ENCODE assay signal across 28 cellular contexts in the genomic region with DNA sequence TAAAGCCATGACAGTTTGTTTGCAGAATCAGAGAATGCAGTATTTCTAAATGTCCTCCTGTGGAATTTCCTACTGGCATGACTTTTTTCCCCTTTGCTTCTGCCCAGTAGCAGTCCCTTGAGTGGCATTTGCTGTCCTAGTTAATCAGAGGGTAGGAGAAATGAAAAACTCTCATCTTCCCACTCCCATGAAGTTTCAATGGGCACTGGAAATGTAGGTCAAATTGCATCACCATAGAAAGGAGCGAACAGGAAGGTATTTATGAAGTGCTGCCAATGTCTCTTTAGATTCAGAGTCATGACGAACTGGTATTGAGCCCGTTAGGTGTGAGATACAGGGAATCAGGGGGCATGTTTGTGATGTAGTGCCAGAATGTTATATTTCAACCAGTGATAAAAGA. TPM values are rescaled to one million over a fixed set of nuclear protein-coding genes. Genes with fewer than 3 reads are reported as not detected.
A peak's percentile ranks its signal among the peaks of the same experiment; 100 is the strongest.
DNase-seq lines count a peak whose midpoint lies in the region; ATAC-seq and TF ChIP-seq lines count a peak whose summit lies in the region.
"Had no signal": no experiment of that assay in that cellular context is flagged by ENCODE, and none has a peak within 500 bp of the region (broad histone marks: within the 10 kb centered on the region; RNA-seq: fewer than 3 reads in every experiment).

No MANE protein-coding gene starts in this region.

- H3K27ac ChIP-seq in left ventricle myocardium inferior (replicated peaks), result no peak overlapping the region
- H3K27ac ChIP-seq: BLaER1, brain microvascular endothelial cell, PC-9, SJSA1, uterus had no signal

- TF ChIP-seq POLR2A in erythroblast (IDR thresholded peaks at IDR 0.05; ENCODE audit: low read length), result no peak

- peaks cover 8% of the 10 kb centered on the region for H3K36me3 ChIP-seq in left ventricle myocardium inferior
- H3K36me3 ChIP-seq: brain microvascular endothelial cell, uterus had no signal

- peaks cover 31% of the 10 kb centered on the region for H3K4me1 ChIP-seq in left ventricle myocardium inferior
- H3K4me1 ChIP-seq: BLaER1, SJSA1, uterus had no signal

- H3K9me3 ChIP-seq in left ventricle myocardium inferior (replicated peaks), result no peaks in the 10 kb centered on the region
- H3K9me3 ChIP-seq: BLaER1, SJSA1, uterus had no signal

- DNase-seq in left ventricle myocardium superior (no peak), left ventricle myocardium inferior (no peak), cerebellum (ENCODE audit: low spot score) (peak; percentile 20), lung microvascular endothelial cell (ENCODE audit: low read depth in 2 of 2) (peak; percentile 28 to 34), NCI-H2196 treated with DMSO at 0.1 percent for 48 hours (lab: John Stamatoyannopoulos, UW; ENCODE audit: unreplicated experiment) (no peak), erythroblast (lab: John Stamatoyannopoulos, UW) (no peak), SW480 (ENCODE audit: low spot score) (no peak)
- DNase-seq: activated CD4-positive, alpha-beta T cell treated with anti-CD3 and anti-CD28 coated beads, Interleukin-2, amount 50 U/mL, for 1 hour; activated CD8-positive, alpha-beta memory T cell treated with anti-CD3 and anti-CD28 coated beads, Interleukin-2, amount 50 U/mL, for 4 hours; activated effector memory CD4-positive, alpha-beta T cell treated with Interleukin-2 at 50 U/mL for 16 hours; brain microvascular endothelial cell; dorsolateral prefrontal cortex; foreskin melanocyte; GDM1; HFFc6; NCI-H2171; NCI-H82; PC-9; T-helper 2 cell; uterus had no signal

- H3K4me3 ChIP-seq in left ventricle myocardium inferior, result no peak overlapping the region
- H3K4me3 ChIP-seq: BLaER1, PC-9, SJSA1, uterus had no signal

- TF ChIP-seq CTCF in left ventricle myocardium inferior (IDR thresholded peaks at IDR 0.05; ENCODE audit: borderline replicate concordance), result no peak

- intact Hi-C loops in left ventricle myocardium superior (cut with micrococcal nuclease), result no loop called here
- intact Hi-C loops in left ventricle myocardium inferior (cut with micrococcal nuclease), result no loop called here

- peak; percentile 52 for ATAC-seq in left ventricle myocardium superior
- ATAC-seq in HG03460 (IDR thresholded peaks at IDR 0.05; ENCODE audit: unreplicated experiment), result no peak

- no peaks in the 10 kb centered on the region for H3K27me3 ChIP-seq in left ventricle myocardium inferior (ENCODE audit: low read depth)
- H3K27me3 ChIP-seq: BLaER1, brain microvascular endothelial cell, dorsolateral prefrontal cortex, SJSA1, uterus had no signal

RNA-seq across cellular contexts. Expression of gene ATXN7, which starts 23.2 kb away (rescaled TPM):
- total RNA-seq in left ventricle myocardium superior (12.6 TPM), left ventricle myocardium inferior (12.1 TPM), cerebellum (26.7 TPM), lung microvascular endothelial cell (5.2 and 6.3 TPM in 2 replicates)

RNA-seq across cellular contexts. Expression of gene THOC7, which starts 23.2 kb away (rescaled TPM):
- total RNA-seq in left ventricle myocardium superior (82.5 TPM), left ventricle myocardium inferior (79.4 TPM), cerebellum (32.9 TPM), lung microvascular endothelial cell (30.0 and 30.3 TPM in 2 replicates)

RNA-seq across cellular contexts. Expression of gene SCAANT1, which starts 25.3 kb away (rescaled TPM):
- total RNA-seq in left ventricle myocardium superior (not detected), left ventricle myocardium inferior (not detected), cerebellum (not detected), lung microvascular endothelial cell (1.7 TPM in 1 of 2 replicates, not detected in the other)
- total RNA-seq: A673, epithelial cell of proximal tubule, HFFc6, mucosa of gallbladder, PC-9, renal cortical epithelial cell, SJSA1, subcutaneous adipose tissue, uterus had no signal

Comparison
In these comparisons a context has a peak if more than half of its experiments do, and no peak if none do; other contexts are left out.
1. DNase-seq: peak in cerebellum (single experiment) and lung microvascular endothelial cell (2 of 2); none in left ventricle myocardium superior (single experiment), left ventricle myocardium inferior (single experiment), NCI-H2196 treated with DMSO at 0.1 percent for 48 hours (single experiment), erythroblast (0 of 2) and SW480 (single experiment).